8 cellular contexts compared by ENCODE assay signal in genomic region chr12:85057370-85057963, GRCh38. TPM values are rescaled to one million over a fixed set of nuclear protein-coding genes. Genes with fewer than 3 reads are reported as not detected.
A peak's percentile ranks its signal among the peaks of the same experiment; 100 is the strongest.
DNase-seq lines count a peak whose midpoint lies in the region; ATAC-seq, FAIRE-seq and TF ChIP-seq lines count a peak whose summit lies in the region.

No MANE protein-coding gene starts in this region.

- no peaks in the 10 kb centered on the region for H3K36me3 Mint-ChIP-seq in activated T-cell treated with anti-CD3 and anti-CD28 coated beads, Interleukin-2, amount 50 U/mL, for 4 hours (ENCODE audit: insufficient read depth)

- H3K9me3 Mint-ChIP-seq in activated T-cell treated with anti-CD3 and anti-CD28 coated beads, Interleukin-2, amount 50 U/mL, for 4 hours: no peaks in the 10 kb centered on the region

- H3K4me2 ChIP-seq in HepG2 (ENCODE audit: low read depth, low read length): no peak overlapping the region

- H3K4me3 ChIP-seq in body of pancreas: no peak overlapping the region
- no peak overlapping the region for H3K4me3 ChIP-seq in HepG2 (replicated peaks in 1 of 3; ENCODE audit: insufficient read depth in 1 of 3, low read depth in 2 of 3, low read length in 3 of 3)

- H3K4me1 ChIP-seq in body of pancreas (no peaks in the 10 kb centered on the region), HepG2 (ENCODE audit: insufficient read depth, low read length) (no peaks in the 10 kb centered on the region)

- BruUV-seq in HepG2 (replicated peaks; lab: Mats Ljungman, UMichigan): no TSS peak

- H4K20me1 ChIP-seq in HepG2 (ENCODE audit: insufficient read depth, low read length): no peaks in the 10 kb centered on the region

- no peak for TF ChIP-seq RAD21 in HepG2 (CRISPR knock-in tag; IDR thresholded peaks at IDR 0.05)

- H3K27me3 ChIP-seq in body of pancreas: no peaks in the 10 kb centered on the region
- no peaks in the 10 kb centered on the region for H3K27me3 ChIP-seq in HepG2 (ENCODE audit: control insufficient read depth in 1 of 2, insufficient read depth in 2 of 2, low read length in 2 of 2)

- H3K27ac ChIP-seq in body of pancreas: no peak overlapping the region
- H3K27ac ChIP-seq in HepG2 (ENCODE audit: extremely low read length, insufficient read depth, low read length): no peak overlapping the region

- DNase-seq in Caki2 (ENCODE audit: low read depth) (peak; percentile 41), NCI-H226 (peak; percentile 34), body of pancreas (peak; percentile 35 to 42 (median 40)), HepG2 (ENCODE audit: low spot score) (peak; percentile 30), cortex of kidney (lab: John Stamatoyannopoulos, UW) (no peak)
- no peak for DNase-seq in activated T-cell treated with anti-CD3 and anti-CD28 coated beads, Interleukin-2, amount 50 U/mL, for 4 hours

- H3K79me2 ChIP-seq in HepG2 (ENCODE audit: insufficient read depth, low read length): no peaks in the 10 kb centered on the region

- intact Hi-C loops in body of pancreas (cut with DNase I) (no loop called here), HepG2 (cut with micrococcal nuclease; ENCODE audit: unreplicated experiment) (loop anchor here (1.0 kb wide), 1 partner anchor 183 kb away; no protein-coding TSS in a partner anchor)

- CTCF ChIA-PET in HepG2 (lab: Yijun Ruan, JAX; ENCODE audit: low intra/inter-chr PET ratio, low total read pairs): interaction anchor here (2.8 kb wide), 1 partner anchor 182 kb away, joined by 21 read pairs; no protein-coding TSS in a partner anchor

- no peak for TF ChIP-seq EP300 in HepG2 (IDR thresholded peaks at IDR 0.05; ENCODE audit: low read depth in 2 of 2, low read length in 2 of 2)
- no peak for TF ChIP-seq EP300 in HepG2 (CRISPR knock-in tag; IDR thresholded peaks at IDR 0.05; ENCODE audit: borderline replicate concordance)

- H3K9me3 ChIP-seq in body of pancreas (no peaks in the 10 kb centered on the region), HepG2 (ENCODE audit: low read length) (no peaks in the 10 kb centered on the region)

- ATAC-seq in GM18861 (IDR thresholded peaks at IDR 0.05; ENCODE audit: unreplicated experiment): peak; percentile 81
- ATAC-seq in HG03045 (IDR thresholded peaks at IDR 0.05; ENCODE audit: unreplicated experiment): peak; percentile 79
- ATAC-seq in body of pancreas: peak; percentile 68
- peak; percentile 59; the same call in 2 of the 3 replicates for ATAC-seq in HepG2
- no peak for ATAC-seq in activated T-cell treated with anti-CD3 and anti-CD28 coated beads, Interleukin-2, amount 50 U/mL, for 4 hours

- H3K36me3 ChIP-seq in body of pancreas (replicated peaks in 1 of 2; ENCODE audit: insufficient read depth in 1 of 2, low read depth in 2 of 2): no peaks in the 10 kb centered on the region
- H3K36me3 ChIP-seq in HepG2 (replicated peaks in 1 of 2; ENCODE audit: control insufficient read depth in 1 of 2, insufficient read depth in 2 of 2, low read length in 2 of 2): no peaks in the 10 kb centered on the region

- TF ChIP-seq POLR2A in body of pancreas (IDR thresholded peaks at IDR 0.05): no peak
- TF ChIP-seq POLR2A in HepG2 (IDR thresholded peaks at IDR 0.05; ENCODE audit: insufficient read depth in 1 of 2, low read depth in 2 of 2, low read length in 2 of 2): no peak

- WGBS in body of pancreas, 2 donors: 22 to 39% methylated on average over 2 of the region's 2 CpGs
- WGBS in HepG2 (ENCODE audit: low lambda C conversion rate): 5% methylated on average over 2 of the region's 2 CpGs

- H3K9ac ChIP-seq in HepG2 (ENCODE audit: insufficient read depth, low read depth, low read length): no peak overlapping the region

- H3K4me3 Mint-ChIP-seq in activated T-cell treated with anti-CD3 and anti-CD28 coated beads, Interleukin-2, amount 50 U/mL, for 4 hours: no peak overlapping the region

- H3K27me3 Mint-ChIP-seq in activated T-cell treated with anti-CD3 and anti-CD28 coated beads, Interleukin-2, amount 50 U/mL, for 4 hours (ENCODE audit: low read depth): no peaks in the 10 kb centered on the region

- no peak overlapping the region for H2AFZ ChIP-seq in HepG2 (ENCODE audit: low read length)

- in situ Hi-C loops in Caki2 (cut with HindIII; ENCODE audit: low pct_unique_long_range_greater_than_20kb, low sequenced_read_pairs): no loop called here
- in situ Hi-C loops in HepG2 (cut with HindIII; ENCODE audit: extremely low pct_ligation_motif_present, low pct_unique_long_range_greater_than_20kb): no loop called here

- H3K4me1 Mint-ChIP-seq in activated T-cell treated with anti-CD3 and anti-CD28 coated beads, Interleukin-2, amount 50 U/mL, for 4 hours (ENCODE audit: low read depth): no peaks in the 10 kb centered on the region

- peak; percentile 55 for FAIRE-seq in HepG2 (lab: Jason Lieb, UNC)

- POLR2A ChIA-PET in HepG2 (lab: Yijun Ruan, JAX): no interaction called here

- peak; percentile 46 to 63 (median 55) for TF ChIP-seq CTCF in body of pancreas (IDR thresholded peaks at IDR 0.05)
- TF ChIP-seq CTCF in HepG2 (CRISPR knock-in tag; IDR thresholded peaks at IDR 0.05): peak; percentile 64

TF ChIP-seq in HepG2, 621 proteins besides CTCF, POLR2A, EP300 and RAD21 (continues in another document):
- no peak for TF ChIP-seq FOXA1 (IDR thresholded peaks at IDR 0.05)
- peak; percentile 64; the same call in 1 of the 2 replicates for TF ChIP-seq FOXA1 (CRISPR knock-in tag; IDR thresholded peaks at IDR 0.05)
- peak; percentile 56 for TF ChIP-seq STAG1 (CRISPR knock-in tag; IDR thresholded peaks at IDR 0.05)
- TF ChIP-seq FOXA3 (CRISPR knock-in tag; IDR thresholded peaks at IDR 0.05): peak; percentile 44; the same call in 1 of the 2 replicates
- TF ChIP-seq SMC3 (IDR thresholded peaks at IDR 0.05; ENCODE audit: low read length): peak; percentile 40; the same call in 1 of the 2 replicates

RNA-seq across cellular contexts. Expression of gene LRRIQ1, which starts 21.3 kb away (rescaled TPM):
- total RNA-seq in Caki2 (2014; rRNA removed; shearing (Covaris generic); ENCODE audit: low replicate concordance): 3.2 and 29.0 TPM in 2 replicates
- total RNA-seq in body of pancreas (1 to 10 TPM; 1.0 to 3.6 TPM), HepG2 (2016; rRNA removed; fragmentation: Illumina TruSeq; extraction: Trizol) (not detected in 2 replicates)
- total RNA-seq in HepG2 (2016; cell fraction: cytosol; rRNA removed; fragmentation: Illumina TruSeq; extraction: Trizol; ENCODE audit: low read depth): not detected in 2 replicates
- total RNA-seq in HepG2 (2016; cell fraction: insoluble cytoplasmic fraction; rRNA removed; fragmentation: Illumina TruSeq; extraction: Trizol): 0.24 TPM in 1 of 2 replicates, not detected in the other
- total RNA-seq in HepG2 (2016; cell fraction: membrane; rRNA removed; fragmentation: Illumina TruSeq; extraction: Trizol): 0.03 TPM in 1 of 2 replicates, not detected in the other
- total RNA-seq in HepG2 (2016; cell fraction: nucleus; rRNA removed; fragmentation: Illumina TruSeq; extraction: Trizol): 0.31 and 1.1 TPM in 2 replicates
- polyA plus RNA-seq in HepG2 (2011; rRNA removed): not detected in 2 replicates
- not detected in 2 replicates for polyA plus RNA-seq in HepG2 (2011; cell fraction: cytosol; rRNA removed)
- not detected in 2 replicates for polyA plus RNA-seq in HepG2 (2011; cell fraction: nucleus; rRNA removed)
- not detected in 2 replicates for polyA plus RNA-seq in HepG2 (2012)
- not detected in 2 replicates for polyA plus RNA-seq in HepG2 (2016; cell fraction: cytosol; fragmentation: Illumina TruSeq; extraction: Trizol; ENCODE audit: low read depth)
- polyA plus RNA-seq in HepG2 (2016; cell fraction: insoluble cytoplasmic fraction; fragmentation: Illumina TruSeq; extraction: Trizol; ENCODE audit: low read depth): 0.37 TPM in 1 of 2 replicates, not detected in the other
- not detected in 2 replicates for polyA plus RNA-seq in HepG2 (2016; cell fraction: membrane; fragmentation: Illumina TruSeq; extraction: Trizol; ENCODE audit: low read depth)
- polyA plus RNA-seq in HepG2 (2016; cell fraction: nucleus; fragmentation: Illumina TruSeq; extraction: Trizol; ENCODE audit: insufficient read depth, low read depth): 0.16 and 0.59 TPM in 2 replicates
- 0.82 TPM in 1 of 2 replicates, not detected in the other for polyA minus RNA-seq in HepG2 (2011; rRNA and poly(A)+ RNA removed; ENCODE audit: low replicate concordance)
- not detected in 2 replicates for polyA minus RNA-seq in HepG2 (2011; cell fraction: cytosol; rRNA and poly(A)+ RNA removed)
- 0.13 TPM in 1 of 2 replicates, not detected in the other for polyA minus RNA-seq in HepG2 (2011; cell fraction: nucleus; rRNA and poly(A)+ RNA removed)
- not detected for total RNA-seq in activated T-cell treated with anti-CD3 and anti-CD28 coated beads, Interleukin-2, amount 50 U/mL, for 4 hours

RNA-seq across cellular contexts. Expression of gene TSPAN19, which starts 21.4 kb away (rescaled TPM):
- not detected in 2 replicates for total RNA-seq in Caki2 (2014; rRNA removed; shearing (Covaris generic); ENCODE audit: low replicate concordance)
- not detected for total RNA-seq in body of pancreas
- total RNA-seq in HepG2 (2016; rRNA removed; fragmentation: Illumina TruSeq; extraction: Trizol): not detected in 2 replicates
- total RNA-seq in HepG2 (2016; cell fraction: cytosol; rRNA removed; fragmentation: Illumina TruSeq; extraction: Trizol; ENCODE audit: low read depth): not detected in 2 replicates
- not detected in 2 replicates for total RNA-seq in HepG2 (2016; cell fraction: insoluble cytoplasmic fraction; rRNA removed; fragmentation: Illumina TruSeq; extraction: Trizol)
- total RNA-seq in HepG2 (2016; cell fraction: membrane; rRNA removed; fragmentation: Illumina TruSeq; extraction: Trizol): not detected in 2 replicates
- total RNA-seq in HepG2 (2016; cell fraction: nucleus; rRNA removed; fragmentation: Illumina TruSeq; extraction: Trizol): not detected in 2 replicates
- polyA plus RNA-seq in HepG2 (2011; rRNA removed): not detected in 2 replicates
- polyA plus RNA-seq in HepG2 (2011; cell fraction: cytosol; rRNA removed): not detected in 2 replicates
- not detected in 2 replicates for polyA plus RNA-seq in HepG2 (2011; cell fraction: nucleus; rRNA removed)
- polyA plus RNA-seq in HepG2 (2012): not detected in 2 replicates
- polyA plus RNA-seq in HepG2 (2016; cell fraction: cytosol; fragmentation: Illumina TruSeq; extraction: Trizol; ENCODE audit: low read depth): not detected in 2 replicates
- not detected in 2 replicates for polyA plus RNA-seq in HepG2 (2016; cell fraction: insoluble cytoplasmic fraction; fragmentation: Illumina TruSeq; extraction: Trizol; ENCODE audit: low read depth)
- not detected in 2 replicates for polyA plus RNA-seq in HepG2 (2016; cell fraction: membrane; fragmentation: Illumina TruSeq; extraction: Trizol; ENCODE audit: low read depth)
- polyA plus RNA-seq in HepG2 (2016; cell fraction: nucleus; fragmentation: Illumina TruSeq; extraction: Trizol; ENCODE audit: insufficient read depth, low read depth): not detected in 2 replicates
- polyA minus RNA-seq in HepG2 (2011; rRNA and poly(A)+ RNA removed; ENCODE audit: low replicate concordance): 0.80 TPM in 1 of 2 replicates, not detected in the other
- not detected in 2 replicates for polyA minus RNA-seq in HepG2 (2011; cell fraction: cytosol; rRNA and poly(A)+ RNA removed)
- polyA minus RNA-seq in HepG2 (2011; cell fraction: nucleus; rRNA and poly(A)+ RNA removed): not detected in 2 replicates
- total RNA-seq in activated T-cell treated with anti-CD3 and anti-CD28 coated beads, Interleukin-2, amount 50 U/mL, for 4 hours: not detected

Comparison
In these comparisons a context has a peak if more than half of its experiments do, and no peak if none do; other contexts are left out.
1. DNase-seq: peak in Caki2 (single experiment), NCI-H226 (single experiment), body of pancreas (4 of 4) and HepG2 (single experiment); none in cortex of kidney (single experiment) and activated T-cell treated with anti-CD3 and anti-CD28 coated beads, Interleukin-2, amount 50 U/mL, for 4 hours (single experiment).
2. ATAC-seq: peak in GM18861 (single experiment), HG03045 (single experiment), body of pancreas (single experiment) and HepG2 (single experiment); none in activated T-cell treated with anti-CD3 and anti-CD28 coated beads, Interleukin-2, amount 50 U/mL, for 4 hours (0 of 2).